Comparison of ENCODE assay signal across 12 cellular contexts in genomic region chr10:24872049-24872789, GRCh38.
DNase-seq lines count a peak whose midpoint lies in the region; ATAC-seq and TF ChIP-seq lines count a peak whose summit lies in the region.
"Had no signal": no experiment of that assay in that cellular context is flagged by ENCODE, and none has a peak within 500 bp of the region (broad histone marks: within the 10 kb centered on the region; RNA-seq: fewer than 3 reads in every experiment).

No MANE protein-coding gene starts in this region.

- no peaks in the 10 kb centered on the region for H3K27me3 Mint-ChIP-seq in WTC11 (ENCODE audit: low read depth)

- H3K27ac Mint-ChIP-seq in WTC11 = no peak overlapping the region

- H3K36me3 ChIP-seq in mammary epithelial cell (ENCODE audit: insufficient read depth, low read length) = no peaks in the 10 kb centered on the region
- H3K36me3 ChIP-seq: upper lobe of left lung had no signal

- H4K20me1 ChIP-seq in mammary epithelial cell (ENCODE audit: insufficient read depth, low read length) = no peaks in the 10 kb centered on the region

- ATAC-seq in WTC11 = no peak
- ATAC-seq: GM12878 had no signal

- POLR2A ChIA-PET in WTC11 (lab: Charles Lee) = interaction anchor here (0.5 to 0.6 kb wide), 3 partner anchors 57 to 141 kb away, joined by 3 read pairs; no protein-coding TSS in a partner anchor

- H3K9me3 Mint-ChIP-seq in WTC11 = peaks cover 15% of the 10 kb centered on the region

- H3K4me1 Mint-ChIP-seq in WTC11 = peaks cover 10% of the 10 kb centered on the region

- in situ Hi-C loops in mammary epithelial cell (cut with MboI; ENCODE audit: low sequenced_read_pairs in 2 of 2) = no loop called here

- H3K4me3 ChIP-seq in mammary epithelial cell (replicated peaks in 1 of 3; ENCODE audit: insufficient read depth in 1 of 3, low read depth in 2 of 3, low read length in 3 of 3) = no peak overlapping the region
- H3K4me3 ChIP-seq: GM12878, upper lobe of left lung had no signal

- dilution Hi-C loops in mammary epithelial cell (cut with HindIII; ENCODE audit: low sequenced_read_pairs) = no loop called here

- no peak overlapping the region for H3K4me3 Mint-ChIP-seq in WTC11

- H3K4me1 ChIP-seq in mammary epithelial cell (ENCODE audit: insufficient read depth, low read length) = peaks cover 20% of the 10 kb centered on the region

- peak overlapping the region; percentile 84 for H3K27ac ChIP-seq in caudate nucleus (ENCODE audit: low read depth, low read length)
- H3K27ac ChIP-seq in temporal lobe (ENCODE audit: low read depth, low read length) = peak overlapping the region; percentile 91
- H3K27ac ChIP-seq in mammary epithelial cell (ENCODE audit: insufficient read depth, low read depth, low read length) = no peak overlapping the region

- H3K9me3 ChIP-seq in mammary epithelial cell (replicated peaks; ENCODE audit: insufficient read depth, low read length) = no peaks in the 10 kb centered on the region
- H3K9me3 ChIP-seq: upper lobe of left lung had no signal

- 99% methylated on average over 6 of the region's 6 CpGs for WGBS in mammary epithelial cell (ENCODE audit: low coverage, missing lambda C conversion rate)

- BruUV-seq in mammary epithelial cell (replicated peaks; lab: Mats Ljungman, UMichigan) = no TSS peak

- H3K4me2 ChIP-seq in mammary epithelial cell (ENCODE audit: insufficient read depth, low read depth, low read length) = no peak overlapping the region

- intact Hi-C loops in mammary epithelial cell (cut with micrococcal nuclease) = loop anchor here (2.0 to 5.0 kb wide), 2 partner anchors 19 to 230 kb away; no protein-coding TSS in a partner anchor

- TF ChIP-seq CTCF in mammary epithelial cell (conservative IDR thresholded peaks at IDR 0.05 in 1 of 2, IDR thresholded peaks at IDR 0.05 in 1 of 2; ENCODE audit: extremely low read depth in 1 of 2, insufficient read depth in 1 of 2, low read depth in 1 of 2, low read length in 2 of 2) = no peak
- no peak for TF ChIP-seq CTCF in WTC11 (IDR thresholded peaks at IDR 0.05)

- H3K9ac ChIP-seq in mammary epithelial cell (ENCODE audit: insufficient read depth, low read length) = no peak overlapping the region

- peak; percentile 25 for DNase-seq in NCI-H748 (lab: John Stamatoyannopoulos, UW; ENCODE audit: unreplicated experiment)
- DNase-seq in NCI-H748 treated with DMSO at 0.1 percent for 48 hours (lab: John Stamatoyannopoulos, UW) = no peak
- DNase-seq in caudate nucleus (lab: John Stamatoyannopoulos, UW) = peak in 38 of 61 donors; percentile 7 to 68 (median 36)
- DNase-seq in midbrain (lab: John Stamatoyannopoulos, UW) = peak; percentile 65
- DNase-seq in mammary epithelial cell = no peak
- no peak for DNase-seq in WTC11 (ENCODE audit: low spot score)
- DNase-seq in HCEC 1CT = no peak
- DNase-seq: activated CD4-positive, alpha-beta T cell treated with anti-CD3 and anti-CD28 coated beads, Interleukin-2, amount 50 U/mL, for 1 hour; DMS153; upper lobe of left lung had no signal

- CTCF ChIA-PET in mammary epithelial cell (lab: Charles Lee; ENCODE audit: low non-redundant PET) (no interaction called here), WTC11 (lab: Charles Lee) (no interaction called here)

- H3K79me2 ChIP-seq in mammary epithelial cell (ENCODE audit: insufficient read depth, low read length) = no peaks in the 10 kb centered on the region

- peaks cover 7% of the 10 kb centered on the region for H3K36me3 Mint-ChIP-seq in WTC11

- no peak overlapping the region for H2AFZ ChIP-seq in mammary epithelial cell (ENCODE audit: low read depth, low read length)

- no peaks in the 10 kb centered on the region for H3K27me3 ChIP-seq in mammary epithelial cell (ENCODE audit: insufficient read depth, low read length)
- H3K27me3 ChIP-seq: upper lobe of left lung had no signal

TF ChIP-seq in WTC11, 78 proteins besides CTCF, POLR2A, EP300 and RAD21:
- TF ChIP-seq TEAD1 (CRISPR knock-in tag; IDR thresholded peaks at IDR 0.05) (no peak), ZNF263 (CRISPR knock-in tag; IDR thresholded peaks at IDR 0.05; ENCODE audit: low read depth) (no peak), GRHL2 (CRISPR knock-in tag; IDR thresholded peaks at IDR 0.05; ENCODE audit: insufficient replicate concordance, severe bottlenecking) (no peak), GTF2I (CRISPR knock-in tag; conservative IDR thresholded peaks at IDR 0.05) (no peak), SOX15 (CRISPR knock-in tag; IDR thresholded peaks at IDR 0.05) (no peak), SMAD4 (CRISPR knock-in tag; IDR thresholded peaks at IDR 0.05) (no peak), HMGA2 (CRISPR knock-in tag; IDR thresholded peaks at IDR 0.05) (no peak), ATF3 (CRISPR knock-in tag; conservative IDR thresholded peaks at IDR 0.05) (no peak), TEAD4 (CRISPR knock-in tag; IDR thresholded peaks at IDR 0.05) (no peak), CREM (CRISPR knock-in tag; IDR thresholded peaks at IDR 0.05) (no peak), MLX (CRISPR knock-in tag; IDR thresholded peaks at IDR 0.05) (no peak), PRRX2 (CRISPR knock-in tag; IDR thresholded peaks at IDR 0.05) (no peak)
- TF ChIP-seq, protein P1, sequence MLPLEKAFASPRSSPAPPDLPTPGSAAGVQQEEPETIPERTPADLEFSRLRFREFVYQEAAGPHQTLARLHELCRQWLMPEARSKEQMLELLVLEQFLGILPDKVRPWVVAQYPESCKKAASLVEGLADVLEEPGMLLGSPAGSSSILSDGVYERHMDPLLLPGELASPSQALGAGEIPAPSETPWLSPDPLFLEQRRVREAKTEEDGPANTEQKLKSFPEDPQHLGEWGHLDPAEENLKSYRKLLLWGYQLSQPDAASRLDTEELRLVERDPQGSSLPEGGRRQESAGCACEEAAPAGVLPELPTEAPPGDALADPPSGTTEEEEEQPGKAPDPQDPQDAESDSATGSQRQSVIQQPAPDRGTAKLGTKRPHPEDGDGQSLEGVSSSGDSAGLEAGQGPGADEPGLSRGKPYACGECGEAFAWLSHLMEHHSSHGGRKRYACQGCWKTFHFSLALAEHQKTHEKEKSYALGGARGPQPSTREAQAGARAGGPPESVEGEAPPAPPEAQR (CRISPR knock-in tag; IDR thresholded peaks at IDR 0.05) = no peak
- TF ChIP-seq, protein P2, sequence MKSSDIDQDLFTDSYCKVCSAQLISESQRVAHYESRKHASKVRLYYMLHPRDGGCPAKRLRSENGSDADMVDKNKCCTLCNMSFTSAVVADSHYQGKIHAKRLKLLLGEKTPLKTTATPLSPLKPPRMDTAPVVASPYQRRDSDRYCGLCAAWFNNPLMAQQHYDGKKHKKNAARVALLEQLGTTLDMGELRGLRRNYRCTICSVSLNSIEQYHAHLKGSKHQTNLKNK (CRISPR knock-in tag; IDR thresholded peaks at IDR 0.05) = no peak
- TF ChIP-seq, protein P3, sequence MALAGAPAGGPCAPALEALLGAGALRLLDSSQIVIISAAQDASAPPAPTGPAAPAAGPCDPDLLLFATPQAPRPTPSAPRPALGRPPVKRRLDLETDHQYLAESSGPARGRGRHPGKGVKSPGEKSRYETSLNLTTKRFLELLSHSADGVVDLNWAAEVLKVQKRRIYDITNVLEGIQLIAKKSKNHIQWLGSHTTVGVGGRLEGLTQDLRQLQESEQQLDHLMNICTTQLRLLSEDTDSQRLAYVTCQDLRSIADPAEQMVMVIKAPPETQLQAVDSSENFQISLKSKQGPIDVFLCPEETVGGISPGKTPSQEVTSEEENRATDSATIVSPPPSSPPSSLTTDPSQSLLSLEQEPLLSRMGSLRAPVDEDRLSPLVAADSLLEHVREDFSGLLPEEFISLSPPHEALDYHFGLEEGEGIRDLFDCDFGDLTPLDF (CRISPR knock-in tag; IDR thresholded peaks at IDR 0.05) = no peak
- TF ChIP-seq, protein P4, sequence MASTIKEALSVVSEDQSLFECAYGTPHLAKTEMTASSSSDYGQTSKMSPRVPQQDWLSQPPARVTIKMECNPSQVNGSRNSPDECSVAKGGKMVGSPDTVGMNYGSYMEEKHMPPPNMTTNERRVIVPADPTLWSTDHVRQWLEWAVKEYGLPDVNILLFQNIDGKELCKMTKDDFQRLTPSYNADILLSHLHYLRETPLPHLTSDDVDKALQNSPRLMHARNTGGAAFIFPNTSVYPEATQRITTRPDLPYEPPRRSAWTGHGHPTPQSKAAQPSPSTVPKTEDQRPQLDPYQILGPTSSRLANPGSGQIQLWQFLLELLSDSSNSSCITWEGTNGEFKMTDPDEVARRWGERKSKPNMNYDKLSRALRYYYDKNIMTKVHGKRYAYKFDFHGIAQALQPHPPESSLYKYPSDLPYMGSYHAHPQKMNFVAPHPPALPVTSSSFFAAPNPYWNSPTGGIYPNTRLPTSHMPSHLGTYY (CRISPR knock-in tag; IDR thresholded peaks at IDR 0.05) = no peak
TF ChIP-seq in WTC11: peak in this region for 0.

Comparison
In these comparisons a context has a peak if more than half of its experiments do, and no peak if none do; other contexts are left out.
1. DNase-seq: peak in NCI-H748 (single experiment), caudate nucleus (38 of 61) and midbrain (single experiment); none in NCI-H748 treated with DMSO at 0.1 percent for 48 hours (single experiment), mammary epithelial cell (single experiment), WTC11 (single experiment) and HCEC 1CT (single experiment).